Comparison of ENCODE assay signal across 20 cellular contexts in the genomic region with DNA sequence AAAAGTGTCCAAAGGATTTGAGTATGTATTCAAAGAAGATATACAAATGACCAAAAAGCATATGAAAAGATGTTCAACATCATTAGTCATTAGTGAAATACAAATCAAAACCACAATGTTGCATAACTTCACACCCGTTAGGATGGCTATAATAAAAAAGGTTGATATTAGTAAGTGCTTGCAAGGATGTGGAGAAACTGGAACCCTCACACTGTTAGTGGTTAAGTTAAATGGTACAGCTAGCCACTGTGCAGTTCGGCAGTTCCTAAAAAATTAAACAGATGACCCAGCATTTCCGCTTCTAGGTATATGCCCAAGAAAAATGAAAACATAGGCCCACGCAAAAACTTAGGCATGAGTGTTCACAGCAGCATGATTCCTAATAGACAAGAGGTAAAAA.
"Had no signal": no experiment of that assay in that cellular context is flagged by ENCODE, and none has a peak within 500 bp of the region (broad histone marks: within the 10 kb centered on the region; RNA-seq: fewer than 3 reads in every experiment).

No MANE protein-coding gene starts in this region.

- H3K4me2 ChIP-seq: smooth muscle cell had no signal

- H3K4me3 ChIP-seq: right lobe of liver, smooth muscle cell, testis had no signal

- H3K79me2 ChIP-seq: parathyroid adenoma had no signal

- H3K27me3 ChIP-seq: brain microvascular endothelial cell, right lobe of liver, testis had no signal

- H3K27me3 Mint-ChIP-seq: activated CD4-positive, alpha-beta T cell treated with anti-CD3 and anti-CD28 coated beads for 36 hours; activated CD8-positive, alpha-beta memory T cell treated with anti-CD3 and anti-CD28 coated beads, Interleukin-2, amount 10 ng/mL, durations not matched to agents 7 days and 5 days; activated naive CD8-positive, alpha-beta T cell treated with anti-CD3 and anti-CD28 coated beads, Interleukin-2, amount 10 ng/mL, durations not matched to agents 7 days and 5 days; type B pancreatic cell had no signal

- DNase-seq: activated CD4-positive, alpha-beta T cell treated with anti-CD3 and anti-CD28 coated beads for 36 hours; activated CD4-positive, alpha-beta T cell treated with anti-CD3 and anti-CD28 coated beads, Interleukin-2, amount 50 U/mL, for 48 hours; activated CD8-positive, alpha-beta memory T cell treated with anti-CD3 and anti-CD28 coated beads, Interleukin-2, amount 10 ng/mL, durations not matched to agents 7 days and 5 days; activated naive CD4-positive, alpha-beta T cell treated with Interleukin-2 at 50 U/mL for 16 hours; activated naive CD8-positive, alpha-beta T cell treated with anti-CD3 and anti-CD28 coated beads, Interleukin-2, amount 10 ng/mL, durations not matched to agents 7 days and 5 days; anterior cingulate cortex; brain microvascular endothelial cell; cerebellar nuclear complex; cortex of kidney; immature natural killer cell; kidney glomerular epithelial cell; mesenchymal stem cell; right lobe of liver; stimulated activated CD4-positive, alpha-beta T cell treated with anti-CD3 and anti-CD28 coated beads, Interleukin-4, amount 100 ng/mL, for 1 hour; testis had no signal

- H3K27ac Mint-ChIP-seq: activated CD4-positive, alpha-beta T cell treated with anti-CD3 and anti-CD28 coated beads for 36 hours; activated CD8-positive, alpha-beta memory T cell treated with anti-CD3 and anti-CD28 coated beads, Interleukin-2, amount 10 ng/mL, durations not matched to agents 7 days and 5 days; activated naive CD8-positive, alpha-beta T cell treated with anti-CD3 and anti-CD28 coated beads, Interleukin-2, amount 10 ng/mL, durations not matched to agents 7 days and 5 days; nephron; type B pancreatic cell; WTC11 had no signal

- H3K4me1 ChIP-seq: parathyroid adenoma, right lobe of liver, testis had no signal

- H3K4me3 Mint-ChIP-seq: activated CD4-positive, alpha-beta T cell treated with anti-CD3 and anti-CD28 coated beads for 36 hours; activated CD8-positive, alpha-beta memory T cell treated with anti-CD3 and anti-CD28 coated beads, Interleukin-2, amount 10 ng/mL, durations not matched to agents 7 days and 5 days; activated naive CD8-positive, alpha-beta T cell treated with anti-CD3 and anti-CD28 coated beads, Interleukin-2, amount 10 ng/mL, durations not matched to agents 7 days and 5 days; immature natural killer cell; nephron; type B pancreatic cell; WTC11 had no signal

- H3K27ac ChIP-seq: brain microvascular endothelial cell, parathyroid adenoma, right lobe of liver had no signal

- H3K4me1 Mint-ChIP-seq: activated CD4-positive, alpha-beta T cell treated with anti-CD3 and anti-CD28 coated beads for 36 hours; activated naive CD8-positive, alpha-beta T cell treated with anti-CD3 and anti-CD28 coated beads, Interleukin-2, amount 10 ng/mL, durations not matched to agents 7 days and 5 days; WTC11 had no signal

- H3K9ac ChIP-seq: parathyroid adenoma had no signal

- H3K9me3 Mint-ChIP-seq: activated naive CD8-positive, alpha-beta T cell treated with anti-CD3 and anti-CD28 coated beads, Interleukin-2, amount 10 ng/mL, durations not matched to agents 7 days and 5 days; immature natural killer cell; nephron; type B pancreatic cell; WTC11 had no signal
